In genomic region chr22:29030618-29031235, GRCh38 we compare ENCODE assay signal across 8 cellular contexts. TPM values are rescaled to one million over a fixed set of nuclear protein-coding genes. Genes with fewer than 3 reads are reported as not detected.
DNase-seq lines count a peak whose midpoint lies in the region; ATAC-seq and TF ChIP-seq lines count a peak whose summit lies in the region.

No MANE protein-coding gene starts in this region.

- H3K27me3 Mint-ChIP-seq in natural killer cell treated with Interleukin-12 subunit alpha and Interleukin-12 subunit beta and Interleukin-15 and Interleukin-18, amount 100 ng/mL, for 72 hours: peaks cover 30 to 69% of the 10 kb centered on the region in 2 donors

- peak overlapping the region; percentile 58 to 81 for H3K27ac Mint-ChIP-seq in natural killer cell treated with Interleukin-12 subunit alpha and Interleukin-12 subunit beta and Interleukin-15 and Interleukin-18, amount 100 ng/mL, for 72 hours

- peak overlapping the region; percentile 51 for H3K4me3 ChIP-seq in WI38 (ENCODE audit: low read depth, low read length)
- peak overlapping the region; percentile 23 to 41 for H3K4me3 ChIP-seq in foreskin fibroblast (ENCODE audit: low read depth in 1 of 2, low read length in 2 of 2)

- H3K4me1 Mint-ChIP-seq in natural killer cell treated with Interleukin-12 subunit alpha and Interleukin-12 subunit beta and Interleukin-15 and Interleukin-18, amount 100 ng/mL, for 72 hours (ENCODE audit: low read depth in 2 of 2): peaks cover 15 to 16% of the 10 kb centered on the region in 2 donors

- peak overlapping the region; percentile 72 for H3K4me3 Mint-ChIP-seq in natural killer cell treated with Interleukin-12 subunit alpha and Interleukin-12 subunit beta and Interleukin-15 and Interleukin-18, amount 100 ng/mL, for 72 hours

- TF ChIP-seq CTCF in WI38 (IDR thresholded peaks at IDR 0.05; ENCODE audit: low read depth, low read length) (no peak), foreskin fibroblast (IDR thresholded peaks at IDR 0.05; ENCODE audit: low read depth, low read length) (no peak)

- ATAC-seq in natural killer cell treated with Interleukin-12 subunit alpha and Interleukin-12 subunit beta and Interleukin-15 and Interleukin-18, amount 100 ng/mL, for 72 hours: peak in 1 of 2 donors; percentile 1
- ATAC-seq in HG03095 (IDR thresholded peaks at IDR 0.05; ENCODE audit: unreplicated experiment) (no peak), GM19324 (IDR thresholded peaks at IDR 0.05; ENCODE audit: low FRiP score, unreplicated experiment) (no peak)

- H3K9me3 Mint-ChIP-seq in natural killer cell treated with Interleukin-12 subunit alpha and Interleukin-12 subunit beta and Interleukin-15 and Interleukin-18, amount 100 ng/mL, for 72 hours: no peaks in the 10 kb centered on the region

- DNase-seq in stimulated activated CD4-positive, alpha-beta T cell treated with anti-CD3 and anti-CD28 coated beads, Interleukin-15, amount 100 ng/mL, for 24 hours: peak; percentile 14
- DNase-seq in stimulated activated CD4-positive, alpha-beta T cell treated with anti-CD3 and anti-CD28 coated beads, Interleukin-1b, Interleukin-23, amount 100 ng/mL, for 48 hours: no peak
- peak; percentile 85 to 93 for DNase-seq in foreskin fibroblast
- DNase-seq in natural killer cell treated with Interleukin-12 subunit alpha and Interleukin-12 subunit beta and Interleukin-15 and Interleukin-18, amount 100 ng/mL, for 72 hours (ENCODE audit: low spot score): no peak
- no peak for DNase-seq in NCI-H1694 treated with DMSO at 0.1 percent for 48 hours (lab: John Stamatoyannopoulos, UW)

- no peaks in the 10 kb centered on the region for H3K36me3 Mint-ChIP-seq in natural killer cell treated with Interleukin-12 subunit alpha and Interleukin-12 subunit beta and Interleukin-15 and Interleukin-18, amount 100 ng/mL, for 72 hours

RNA-seq across cellular contexts. Expression of gene C22orf31, which starts 30.9 kb away (rescaled TPM):
- total RNA-seq in natural killer cell treated with Interleukin-12 subunit alpha and Interleukin-12 subunit beta and Interleukin-15 and Interleukin-18, amount 100 ng/mL, for 72 hours: not detected

RNA-seq across cellular contexts. Expression of gene KREMEN1, which starts 42.1 kb away (rescaled TPM):
- total RNA-seq in natural killer cell treated with Interleukin-12 subunit alpha and Interleukin-12 subunit beta and Interleukin-15 and Interleukin-18, amount 100 ng/mL, for 72 hours: under 1 TPM; 0.17 to 0.59 TPM

Comparison
In these comparisons a context has a peak if more than half of its experiments do, and no peak if none do; other contexts are left out.
1. DNase-seq: peak in stimulated activated CD4-positive, alpha-beta T cell treated with anti-CD3 and anti-CD28 coated beads, Interleukin-15, amount 100 ng/mL, for 24 hours (single experiment) and foreskin fibroblast (2 of 2); none in stimulated activated CD4-positive, alpha-beta T cell treated with anti-CD3 and anti-CD28 coated beads, Interleukin-1b, Interleukin-23, amount 100 ng/mL, for 48 hours (single experiment), natural killer cell treated with Interleukin-12 subunit alpha and Interleukin-12 subunit beta and Interleukin-15 and Interleukin-18, amount 100 ng/mL, for 72 hours (single experiment) and NCI-H1694 treated with DMSO at 0.1 percent for 48 hours (single experiment).